ENCODE assay signal across 27 cellular contexts in genomic region chr12:123099556-123100192, GRCh38. TPM values are rescaled to one million over a fixed set of nuclear protein-coding genes. Genes with fewer than 3 reads are reported as not detected.
DNase-seq lines count a peak whose midpoint lies in the region; ATAC-seq and FAIRE-seq lines count a peak whose summit lies in the region.
"Had no signal": no experiment of that assay in that cellular context is flagged by ENCODE, and none has a peak within 500 bp of the region (broad histone marks: within the 10 kb centered on the region; RNA-seq: fewer than 3 reads in every experiment).

No MANE protein-coding gene starts in this region.

- DNase-seq in NCI-H510A treated with DMSO at 0.1 percent for 48 hours (lab: John Stamatoyannopoulos, UW) = peak; percentile 43
- no peak for DNase-seq in NCI-H510A (lab: John Stamatoyannopoulos, UW)
- peak; percentile 67 for DNase-seq in DMS79 (lab: John Stamatoyannopoulos, UW)
- DNase-seq in NCI-H2227 (lab: John Stamatoyannopoulos, UW; ENCODE audit: unreplicated experiment) = peak; percentile 59
- DNase-seq in caudate nucleus (lab: John Stamatoyannopoulos, UW) = peak in 6 of 61 donors; percentile 18 to 57 (median 28)
- DNase-seq in activated CD4-positive, alpha-beta T cell treated with anti-CD3 and anti-CD28 coated beads for 36 hours = no peak
- no peak for DNase-seq in urothelium cell line (ENCODE audit: low spot score)
- DNase-seq in G401 (ENCODE audit: low spot score) = no peak
- DNase-seq: activated CD4-positive, alpha-beta T cell treated with anti-CD3 and anti-CD28 coated beads for 1 hour; activated naive CD4-positive, alpha-beta T cell treated with anti-CD3 and anti-CD28 coated beads for 36 hours; activated T-cell treated with anti-CD3 and anti-CD28 coated beads, Interleukin-2, amount 50 U/mL, for 48 hours; effector CD4-positive, alpha-beta T cell; foreskin melanocyte; GOT3; kidney glomerular epithelial cell; MM.1S; natural killer cell; NCI-H2081; pancreas; testis had no signal

- no peak for FAIRE-seq in urothelium cell line (lab: Jason Lieb, UNC)
- FAIRE-seq: A204.1, GM12878, GM19239, pancreas had no signal

- ATAC-seq in activated CD4-positive, alpha-beta T cell treated with anti-CD3 and anti-CD28 coated beads for 36 hours = no peak
- ATAC-seq: GM12878, natural killer cell, pancreas, sciatic nerve had no signal

- POLR2A ChIA-PET in activated CD4-positive, alpha-beta T cell treated with anti-CD3 and anti-CD28 coated beads for 36 hours (lab: Charles Lee) = no interaction called here

- CTCF ChIA-PET in activated CD4-positive, alpha-beta T cell treated with anti-CD3 and anti-CD28 coated beads for 36 hours (lab: Charles Lee) = no interaction called here

- H3K27ac Mint-ChIP-seq in activated CD4-positive, alpha-beta T cell treated with anti-CD3 and anti-CD28 coated beads for 36 hours = no peak overlapping the region
- H3K27ac Mint-ChIP-seq: activated naive CD4-positive, alpha-beta T cell treated with anti-CD3 and anti-CD28 coated beads for 36 hours had no signal

- no peaks in the 10 kb centered on the region for H3K9me3 Mint-ChIP-seq in activated CD4-positive, alpha-beta T cell treated with anti-CD3 and anti-CD28 coated beads for 36 hours (ENCODE audit: low read depth)
- H3K9me3 Mint-ChIP-seq: activated naive CD4-positive, alpha-beta T cell treated with anti-CD3 and anti-CD28 coated beads for 36 hours; IgD-negative memory B cell; natural killer cell had no signal

- in situ Hi-C loops in G401 (cut with HindIII; ENCODE audit: low sequenced_read_pairs) = no loop called here

- peak overlapping the region; percentile 65 for H3K27ac ChIP-seq in caudate nucleus (ENCODE audit: low read depth, low read length)
- H3K27ac ChIP-seq: ascending aorta, pancreas, RWPE1, testis had no signal

- H3K4me3 Mint-ChIP-seq in activated CD4-positive, alpha-beta T cell treated with anti-CD3 and anti-CD28 coated beads for 36 hours = no peak overlapping the region
- H3K4me3 Mint-ChIP-seq: activated naive CD4-positive, alpha-beta T cell treated with anti-CD3 and anti-CD28 coated beads for 36 hours; natural killer cell had no signal

- intact Hi-C loops in activated CD4-positive, alpha-beta T cell treated with anti-CD3 and anti-CD28 coated beads for 36 hours (cut with DNase I, micrococcal nuclease) = loop anchor here in 1 of 2 experiments (1.0 kb wide), 1 partner anchor 20 kb away; no protein-coding TSS in a partner anchor

- peaks cover 21% of the 10 kb centered on the region for H3K4me1 Mint-ChIP-seq in activated CD4-positive, alpha-beta T cell treated with anti-CD3 and anti-CD28 coated beads for 36 hours

- no peaks in the 10 kb centered on the region for H3K36me3 Mint-ChIP-seq in activated CD4-positive, alpha-beta T cell treated with anti-CD3 and anti-CD28 coated beads for 36 hours (ENCODE audit: low read depth)
- H3K36me3 Mint-ChIP-seq: IgD-negative memory B cell, natural killer cell had no signal

- no peaks in the 10 kb centered on the region for H3K27me3 Mint-ChIP-seq in activated CD4-positive, alpha-beta T cell treated with anti-CD3 and anti-CD28 coated beads for 36 hours

RNA-seq across cellular contexts. Expression of gene PITPNM2, which starts 51.2 kb away (rescaled TPM):
- total RNA-seq in activated CD4-positive, alpha-beta T cell treated with anti-CD3 and anti-CD28 coated beads for 36 hours = 1 to 10 TPM; 8.3 to 9.5 TPM
- 0.06 and 1.9 TPM in 2 replicates for total RNA-seq in G401 (2014; rRNA removed; shearing (Covaris generic))

Comparison
In these comparisons a context has a peak if more than half of its experiments do, and no peak if none do; other contexts are left out.
1. DNase-seq: peak in NCI-H510A treated with DMSO at 0.1 percent for 48 hours (single experiment), DMS79 (single experiment) and NCI-H2227 (single experiment); none in NCI-H510A (single experiment), activated CD4-positive, alpha-beta T cell treated with anti-CD3 and anti-CD28 coated beads for 36 hours (single experiment), urothelium cell line (single experiment) and G401 (single experiment).